8 cellular contexts compared by ENCODE assay signal in genomic region chr11:69049490-69049867, GRCh38. TPM values are rescaled to one million over a fixed set of nuclear protein-coding genes. Genes with fewer than 3 reads are reported as not detected.
DNase-seq lines count a peak whose midpoint lies in the region; ATAC-seq, FAIRE-seq and TF ChIP-seq lines count a peak whose summit lies in the region.

No MANE protein-coding gene starts in this region.

- intact Hi-C loops in CD4-positive, alpha-beta memory T cell (cut with micrococcal nuclease) = loop anchor here (2.0 kb wide), 1 partner anchor 147 kb away; the partner anchor contains the start of genes IGHMBP2 and MRPL21

- peak overlapping the region; percentile 84 for H3K27ac ChIP-seq in CD4-positive, alpha-beta memory T cell (ENCODE audit: low read depth, low read length)
- H3K27ac ChIP-seq in subcutaneous abdominal adipose tissue (ENCODE audit: low read depth, low read length) = peak overlapping the region; percentile 77

- no peak for FAIRE-seq in RCC 7860 (lab: Jason Lieb, UNC)

- H3K9me3 Mint-ChIP-seq in CD4-positive, alpha-beta memory T cell = no peaks in the 10 kb centered on the region

- peak overlapping the region; percentile 78 to 86 (median 84) for H3K4me3 Mint-ChIP-seq in CD4-positive, alpha-beta memory T cell

- H3K27me3 ChIP-seq in CD4-positive, alpha-beta memory T cell (ENCODE audit: insufficient read depth, low read length) = no peaks in the 10 kb centered on the region
- H3K27me3 ChIP-seq in kidney epithelial cell (ENCODE audit: control insufficient read depth, insufficient read depth, low read length) = no peaks in the 10 kb centered on the region
- no peaks in the 10 kb centered on the region for H3K27me3 ChIP-seq in subcutaneous abdominal adipose tissue (ENCODE audit: control insufficient read depth in 5 of 5, insufficient read depth in 4 of 5, low read length in 5 of 5)

- peaks cover 0 to 8% of the 10 kb centered on the region in 2 donors for H3K36me3 Mint-ChIP-seq in CD4-positive, alpha-beta memory T cell

- H3K4me3 ChIP-seq in CD4-positive, alpha-beta memory T cell (ENCODE audit: low read length in 2 of 2) = peak overlapping the region; percentile 42 to 80
- H3K4me3 ChIP-seq in NB4 (ENCODE audit: low read depth, low read length) (peak overlapping the region; percentile 88), kidney epithelial cell (ENCODE audit: low read depth, low read length) (peak overlapping the region; percentile 73), subcutaneous abdominal adipose tissue (ENCODE audit: low read depth in 1 of 5, low read length in 5 of 5) (peak overlapping the region; percentile 63 to 84 (median 79))

- H3K9ac ChIP-seq in subcutaneous abdominal adipose tissue (ENCODE audit: low read length in 5 of 5) = peak overlapping the region; percentile 63 to 96 (median 93)

- H3K4me1 Mint-ChIP-seq in CD4-positive, alpha-beta memory T cell = peaks cover 5 to 45% (median 23%) of the 10 kb centered on the region in 4 donors

- POLR2A ChIA-PET in CD4-positive, alpha-beta memory T cell (lab: Charles Lee; ENCODE audit: partially characterized antibody) = interaction anchor here (1.2 to 2.7 kb wide), 6 partner anchors 9 to 626 kb away, joined by 3 to 11 read pairs (median 6); partner anchors contain the start of gene LTO1

- TF ChIP-seq POLR2A in NB4 (IDR thresholded peaks at IDR 0.05; ENCODE audit: extremely low read depth, insufficient read length) = no peak

- peak overlapping the region; percentile 86 to 96 (median 90) for H3K27ac Mint-ChIP-seq in CD4-positive, alpha-beta memory T cell

- H3K36me3 ChIP-seq in CD4-positive, alpha-beta memory T cell (ENCODE audit: insufficient read depth, low read length) = peaks cover 1% of the 10 kb centered on the region
- H3K36me3 ChIP-seq in kidney epithelial cell (ENCODE audit: control insufficient read depth, insufficient read depth, low read length) = no peaks in the 10 kb centered on the region
- H3K36me3 ChIP-seq in subcutaneous abdominal adipose tissue (ENCODE audit: control insufficient read depth in 5 of 5, insufficient read depth in 5 of 5, low read length in 5 of 5) = peaks cover 0 to 12% (median 8%) of the 10 kb centered on the region in 5 donors

- CTCF ChIA-PET in CD4-positive, alpha-beta memory T cell (lab: Charles Lee; ENCODE audit: partially characterized antibody) = interaction anchor here (0.9 to 1.1 kb wide), 2 partner anchors 83 to 593 kb away, joined by 3 read pairs; no protein-coding TSS in a partner anchor

- peak in 3 of 5 donors; percentile 16 to 40 (median 18) for DNase-seq in CD4-positive, alpha-beta memory T cell
- DNase-seq in NB4 (ENCODE audit: low read depth) = peak; percentile 81
- DNase-seq in astrocyte of the hippocampus (ENCODE audit: low read depth, low spot score) = peak; percentile 23
- no peak for DNase-seq in kidney epithelial cell (ENCODE audit: low read depth)
- no peak for DNase-seq in RCC 7860 (ENCODE audit: low spot score)
- DNase-seq in NCI-H2029 (lab: John Stamatoyannopoulos, UW) = no peak

- no peaks in the 10 kb centered on the region for H3K9me3 ChIP-seq in CD4-positive, alpha-beta memory T cell (ENCODE audit: control insufficient read depth in 1 of 2, low read length in 2 of 2)
- no peaks in the 10 kb centered on the region for H3K9me3 ChIP-seq in subcutaneous abdominal adipose tissue (ENCODE audit: control insufficient read depth in 5 of 5, low read length in 5 of 5)

- no peak for ATAC-seq in GM21447 (IDR thresholded peaks at IDR 0.05; ENCODE audit: unreplicated experiment)

- TF ChIP-seq CTCF in NB4 (IDR thresholded peaks at IDR 0.05; ENCODE audit: low read depth, low read length) (no peak), kidney epithelial cell (IDR thresholded peaks at IDR 0.05; ENCODE audit: insufficient read depth, low read length, poor library complexity, severe bottlenecking) (no peak)

- H3K27me3 Mint-ChIP-seq in CD4-positive, alpha-beta memory T cell = no peaks in the 10 kb centered on the region

- H3K4me1 ChIP-seq in CD4-positive, alpha-beta memory T cell (ENCODE audit: insufficient read depth, low read length) = peaks cover 30% of the 10 kb centered on the region
- peaks cover 2 to 73% (median 50%) of the 10 kb centered on the region in 5 donors for H3K4me1 ChIP-seq in subcutaneous abdominal adipose tissue (ENCODE audit: control insufficient read depth in 5 of 5, insufficient read depth in 5 of 5, low read length in 5 of 5)

RNA-seq across cellular contexts. Expression of gene TPCN2, which starts 0.7 kb away (rescaled TPM):
- 10 to 100 TPM; 22.4 to 23.0 TPM for total RNA-seq in CD4-positive, alpha-beta memory T cell
- 1 to 10 TPM; 6.6 to 7.2 TPM for polyA plus RNA-seq in CD4-positive, alpha-beta memory T cell
- total RNA-seq in kidney epithelial cell = 8.9 and 10.2 TPM in 2 replicates

RNA-seq across cellular contexts. Expression of gene MRGPRF, which starts 36.4 kb away (rescaled TPM):
- not detected for total RNA-seq in CD4-positive, alpha-beta memory T cell
- polyA plus RNA-seq in CD4-positive, alpha-beta memory T cell = not detected
- 0.34 and 1.2 TPM in 2 replicates for total RNA-seq in kidney epithelial cell

Comparison
In these comparisons a context has a peak if more than half of its experiments do, and no peak if none do; other contexts are left out.
1. DNase-seq: peak in CD4-positive, alpha-beta memory T cell (3 of 5), NB4 (single experiment) and astrocyte of the hippocampus (single experiment); none in kidney epithelial cell (single experiment), RCC 7860 (single experiment) and NCI-H2029 (single experiment).
2. Peak in every context shown above with its lines, with median percentiles within 50 percentile points of each other: H3K4me3 ChIP-seq.